In the genomic region with DNA sequence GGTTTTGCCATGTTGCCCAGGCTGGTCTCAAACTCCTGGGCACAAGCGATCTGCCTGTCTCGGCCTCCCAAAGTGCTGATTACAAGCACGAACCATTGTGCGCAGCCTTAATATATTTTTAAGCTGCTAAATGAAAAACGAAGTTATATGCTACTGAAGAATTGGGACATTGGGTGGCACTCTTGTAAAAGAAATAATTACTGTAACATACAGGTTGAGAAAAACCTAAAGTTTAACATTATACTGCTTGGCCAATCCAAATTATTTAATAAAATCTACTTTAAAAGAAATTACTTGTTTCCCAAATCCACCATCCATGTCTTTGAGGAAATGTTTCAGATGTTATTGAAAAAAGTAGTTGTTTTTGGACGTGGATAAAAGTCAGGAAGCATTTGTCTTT, we compare ENCODE assay signal across 16 cellular contexts. TPM values are rescaled to one million over a fixed set of nuclear protein-coding genes. Genes with fewer than 3 reads are reported as not detected.
DNase-seq lines count a peak whose midpoint lies in the region; FAIRE-seq and TF ChIP-seq lines count a peak whose summit lies in the region.
"Had no signal": no experiment of that assay in that cellular context is flagged by ENCODE, and none has a peak within 500 bp of the region (broad histone marks: within the 10 kb centered on the region; RNA-seq: fewer than 3 reads in every experiment).

No MANE protein-coding gene starts in this region.

- H3K4me3 ChIP-seq in Loucy (ENCODE audit: low read length, poor library complexity, severe bottlenecking) (no peak overlapping the region), esophagus squamous epithelium (no peak overlapping the region)
- H3K4me3 ChIP-seq: suprapubic skin had no signal

- intact Hi-C loops in CD14-positive monocyte (cut with micrococcal nuclease), result no loop called here
- intact Hi-C loops in esophagus squamous epithelium (cut with DNase I), result no loop called here

- peaks cover 15% of the 10 kb centered on the region; the same call in 1 of the 2 replicates for H3K79me2 ChIP-seq in Loucy (ENCODE audit: insufficient read depth, low read length)

- peaks cover 4 to 23% (median 15%) of the 10 kb centered on the region in 7 donors for H3K9me3 Mint-ChIP-seq in CD14-positive monocyte
- peaks cover 23% of the 10 kb centered on the region for H3K9me3 Mint-ChIP-seq in chondrocyte (ENCODE audit: low read depth)

- H3K9ac ChIP-seq in Loucy (ENCODE audit: low read depth, low read length, poor library complexity, severe bottlenecking), result no peak overlapping the region

- no peak for DNase-seq in CD14-positive monocyte (ENCODE audit: low spot score)
- DNase-seq in chondrocyte (ENCODE audit: low spot score), result no peak
- peak; percentile 4 to 36 for DNase-seq in lung microvascular endothelial cell (ENCODE audit: low read depth in 2 of 2)
- DNase-seq in esophagus squamous epithelium (lab: John Stamatoyannopoulos, UW), result no peak
- DNase-seq in NCI-H1930 (lab: John Stamatoyannopoulos, UW), result no peak
- DNase-seq in H54 (ENCODE audit: insufficient read length, low spot score), result no peak
- no peak for DNase-seq in stimulated activated naive CD4-positive, alpha-beta T cell treated with Interleukin-2 at 50 U/mL for 16 hours (lab: John Stamatoyannopoulos, UW)
- DNase-seq: activated naive CD4-positive, alpha-beta T cell treated with Interleukin-2 at 50 U/mL for 16 hours; CD8-positive, alpha-beta memory T cell; islet precursor cell; NCI-H446; SHP77 treated with DMSO at 0.1 percent for 48 hours had no signal

- no peak for TF ChIP-seq POLR2A in esophagus squamous epithelium (IDR thresholded peaks at IDR 0.05)
- TF ChIP-seq POLR2A in H54 (IDR thresholded peaks at IDR 0.05; ENCODE audit: low read depth, low read length), result no peak

- no peaks in the 10 kb centered on the region for H3K9me2 ChIP-seq in Loucy (replicated peaks; ENCODE audit: low read depth, low read length)

- no peak overlapping the region for H3K27ac ChIP-seq in esophagus squamous epithelium
- H3K27ac ChIP-seq: suprapubic skin had no signal

- no peak overlapping the region for H3K4me2 ChIP-seq in Loucy (ENCODE audit: low read depth, low read length, poor library complexity, severe bottlenecking)

- H3K36me3 Mint-ChIP-seq in CD14-positive monocyte (peaks cover 2 to 3% of the 10 kb centered on the region in 2 donors), chondrocyte (ENCODE audit: low read depth) (peaks cover 10% of the 10 kb centered on the region)

- 51 to 68% methylated on average over 4 to 6 of the region's 6 CpGs for WGBS in esophagus squamous epithelium, 2 donors

- TF ChIP-seq CTCF in CD14-positive monocyte (IDR thresholded peaks at IDR 0.05) (peak; percentile 23), Loucy (conservative IDR thresholded peaks at IDR 0.05; ENCODE audit: low read length) (peak; percentile 60), chondrocyte (IDR thresholded peaks at IDR 0.05) (peak; percentile 57), esophagus squamous epithelium (IDR thresholded peaks at IDR 0.05) (peak in 1 of 6 experiments; percentile 13)

- peaks cover 14% of the 10 kb centered on the region for H3K9me3 ChIP-seq in Loucy (ENCODE audit: insufficient read depth, low read depth, low read length)
- H3K9me3 ChIP-seq in esophagus squamous epithelium, result peaks cover 0 to 12% (median 4%) of the 10 kb centered on the region in 3 donors

- H3K4me1 Mint-ChIP-seq in CD14-positive monocyte (no peaks in the 10 kb centered on the region), chondrocyte (ENCODE audit: low read depth) (peaks cover 4% of the 10 kb centered on the region)
- H3K4me1 Mint-ChIP-seq: CD8-positive, alpha-beta memory T cell; central memory CD8-positive, alpha-beta T cell; naive thymus-derived CD8-positive, alpha-beta T cell had no signal

- H3K27ac Mint-ChIP-seq in CD14-positive monocyte (no peak overlapping the region), chondrocyte (ENCODE audit: unreplicated experiment) (no peak overlapping the region)
- H3K27ac Mint-ChIP-seq: CD8-positive, alpha-beta memory T cell; naive thymus-derived CD8-positive, alpha-beta T cell had no signal

- H3K27me3 Mint-ChIP-seq in CD14-positive monocyte (ENCODE audit: low read depth in 3 of 3) (peaks cover 0 to 3% (median 2%) of the 10 kb centered on the region in 3 donors), chondrocyte (ENCODE audit: low read depth) (no peaks in the 10 kb centered on the region)
- H3K27me3 Mint-ChIP-seq: central memory CD8-positive, alpha-beta T cell; naive thymus-derived CD8-positive, alpha-beta T cell had no signal

- no peaks in the 10 kb centered on the region for H3K27me3 ChIP-seq in Loucy (ENCODE audit: insufficient read depth, low read length, poor library complexity, severe bottlenecking)
- H3K27me3 ChIP-seq in esophagus squamous epithelium, result no peaks in the 10 kb centered on the region
- H3K27me3 ChIP-seq: suprapubic skin had no signal

- H3K36me3 ChIP-seq in Loucy (ENCODE audit: insufficient read depth, low read length) (no peaks in the 10 kb centered on the region), esophagus squamous epithelium (no peaks in the 10 kb centered on the region)
- H3K36me3 ChIP-seq: suprapubic skin had no signal

- no peaks in the 10 kb centered on the region for H4K20me1 ChIP-seq in Loucy (ENCODE audit: insufficient read depth, low read length, poor library complexity, severe bottlenecking)

- H3K4me1 ChIP-seq in Loucy (ENCODE audit: insufficient read depth, low read length, poor library complexity, severe bottlenecking), result no peaks in the 10 kb centered on the region
- no peaks in the 10 kb centered on the region for H3K4me1 ChIP-seq in esophagus squamous epithelium
- H3K4me1 ChIP-seq: suprapubic skin had no signal

- H3K4me3 Mint-ChIP-seq in CD14-positive monocyte (no peak overlapping the region), chondrocyte (ENCODE audit: unreplicated experiment) (no peak overlapping the region)
- H3K4me3 Mint-ChIP-seq: CD8-positive, alpha-beta memory T cell; central memory CD8-positive, alpha-beta T cell; naive thymus-derived CD8-positive, alpha-beta T cell had no signal

- H2AFZ ChIP-seq in Loucy (ENCODE audit: low read length), result no peak overlapping the region

- no peak for FAIRE-seq in H54 (lab: Jason Lieb, UNC)

- H3F3A ChIP-seq in Loucy (ENCODE audit: low read depth), result no peaks in the 10 kb centered on the region

RNA-seq across cellular contexts. Expression of a gene that starts 37.9 kb away (rescaled TPM):
- under 1 TPM; 0.13 to 0.72 TPM for polyA plus RNA-seq in CD14-positive monocyte
- 14.6 to 26.1 TPM (median 15.8 TPM) in 3 replicates for total RNA-seq in chondrocyte
- total RNA-seq in lung microvascular endothelial cell, result 3.5 and 6.7 TPM in 2 replicates
- total RNA-seq in esophagus squamous epithelium, result 10 to 100 TPM; 33.5 to 73.6 (median 61.0) TPM

Comparison
In these comparisons a context has a peak if more than half of its experiments do, and no peak if none do; other contexts are left out.
1. DNase-seq: peak in lung microvascular endothelial cell (2 of 2); none in CD14-positive monocyte (single experiment), chondrocyte (single experiment), esophagus squamous epithelium (single experiment), NCI-H1930 (0 of 2), H54 (single experiment) and stimulated activated naive CD4-positive, alpha-beta T cell treated with Interleukin-2 at 50 U/mL for 16 hours (single experiment).